Comparison of ENCODE assay signal across 8 cellular contexts in the genomic region with DNA sequence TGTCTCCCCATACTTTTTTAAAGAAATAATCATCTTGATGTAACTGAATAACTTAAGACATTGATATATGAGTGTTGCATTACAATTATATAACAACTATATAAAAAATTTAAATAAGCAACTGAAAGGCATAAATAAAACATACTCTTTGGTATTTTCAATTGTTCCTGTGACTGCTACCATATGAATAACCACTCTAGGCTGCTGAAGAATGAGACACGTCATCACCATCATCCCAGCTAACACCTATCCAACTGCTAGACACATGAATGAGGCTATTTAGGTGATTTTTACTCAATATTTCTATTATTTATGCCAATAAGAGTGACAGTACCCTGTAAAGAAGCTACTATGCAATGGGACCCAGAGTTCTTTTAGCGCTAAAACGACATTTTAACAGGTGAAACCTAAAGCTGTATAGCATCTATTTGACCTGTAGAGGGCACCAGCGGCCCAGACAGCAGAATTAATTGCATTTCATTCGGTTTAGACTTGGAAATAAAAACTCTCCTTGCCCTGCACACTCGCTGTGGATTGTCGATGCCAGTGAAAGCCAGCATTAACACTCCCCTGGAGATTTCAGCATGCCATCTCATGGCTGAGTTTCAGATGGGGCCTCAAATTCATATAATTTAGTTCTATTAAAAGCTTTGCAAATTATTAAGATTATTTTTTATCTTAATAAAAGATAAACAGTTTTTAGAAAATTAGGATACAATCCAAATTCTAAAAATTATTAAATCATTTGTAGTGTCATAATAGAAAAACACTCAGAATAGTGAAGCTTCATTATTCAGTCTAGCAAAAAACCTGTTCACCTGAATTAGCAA.
DNase-seq lines count a peak whose midpoint lies in the region; ATAC-seq, FAIRE-seq and TF ChIP-seq lines count a peak whose summit lies in the region.

No MANE protein-coding gene starts in this region.

- H3K4me3 ChIP-seq in AG04449 (ENCODE audit: low read depth, low read length) (no peak overlapping the region), bronchial epithelial cell (ENCODE audit: low read depth, low read length) (no peak overlapping the region)

- no peaks in the 10 kb centered on the region for H3K4me1 Mint-ChIP-seq in stimulated activated naive B cell treated with anti-CD40 and anti-IgM and Interleukin-4, amounts not matched to agents 10 μg/mL and 1 μg/mL and 100 μg/mL, for 72 hours

- no peak for FAIRE-seq in bronchial epithelial cell (lab: Jason Lieb, UNC)

- no peaks in the 10 kb centered on the region for H3K27me3 ChIP-seq in bronchial epithelial cell (ENCODE audit: control insufficient read depth, insufficient read depth, low read length)

- ATAC-seq in HG02642 (IDR thresholded peaks at IDR 0.05; ENCODE audit: poor library complexity, unreplicated experiment) (peak; percentile 87), left lobe of liver (peak; percentile 95)
- peak; percentile 68 to 70 for ATAC-seq in stimulated activated naive B cell treated with anti-CD40 and anti-IgM and Interleukin-4, amounts not matched to agents 10 μg/mL and 1 μg/mL and 100 μg/mL, for 72 hours (replicated peaks)

- no peak overlapping the region for H3K27ac ChIP-seq in RWPE1

- H3K27me3 Mint-ChIP-seq in stimulated activated naive B cell treated with anti-CD40 and anti-IgM and Interleukin-4, amounts not matched to agents 10 μg/mL and 1 μg/mL and 100 μg/mL, for 72 hours: peaks cover 10 to 14% of the 10 kb centered on the region in 2 donors

- no peak overlapping the region for H3K4me3 Mint-ChIP-seq in stimulated activated naive B cell treated with anti-CD40 and anti-IgM and Interleukin-4, amounts not matched to agents 10 μg/mL and 1 μg/mL and 100 μg/mL, for 72 hours

- no peak for DNase-seq in AG04449 (ENCODE audit: low read depth, low spot score)
- DNase-seq in GM13976 (ENCODE audit: low spot score): peak; percentile 45
- DNase-seq in MV-4-11 (lab: John Stamatoyannopoulos, UW): peak; percentile 24
- DNase-seq in RWPE1 (ENCODE audit: low spot score): peak; percentile 41
- peak; percentile 46 for DNase-seq in bronchial epithelial cell (ENCODE audit: low read depth)
- DNase-seq in left lobe of liver (ENCODE audit: low spot score): peak; percentile 59
- peak; percentile 18 for DNase-seq in stimulated activated naive B cell treated with anti-CD40 and anti-IgM and Interleukin-4, amounts not matched to agents 10 μg/mL and 1 μg/mL and 100 μg/mL, for 72 hours

- CTCF ChIA-PET in AG04449 (lab: Yijun Ruan, JAX): interaction anchor here (0.6 to 4.5 kb wide), 52 partner anchors 10 to 943 kb away, joined by 3 to 124 read pairs (median 5); partner anchors contain the start of gene MAP2
- CTCF ChIA-PET in RWPE1 (lab: Yijun Ruan, JAX): interaction anchor here (0.6 to 3.6 kb wide), 33 partner anchors 10 to 1366 kb away, joined by 3 to 57 read pairs (median 3); partner anchors contain the start of gene MAP2

- POLR2A ChIA-PET in AG04449 (lab: Yijun Ruan, JAX): no interaction called here
- POLR2A ChIA-PET in RWPE1 (lab: Yijun Ruan, JAX; ENCODE audit: low non-redundant PET): no interaction called here

- no peaks in the 10 kb centered on the region for H3K36me3 Mint-ChIP-seq in stimulated activated naive B cell treated with anti-CD40 and anti-IgM and Interleukin-4, amounts not matched to agents 10 μg/mL and 1 μg/mL and 100 μg/mL, for 72 hours

- in situ Hi-C loops in GM13976 (cut with MboI; ENCODE audit: low sequenced_read_pairs, unreplicated experiment): loop anchor here (25.0 kb wide), 1 partner anchor 228 kb away; no protein-coding TSS in a partner anchor

- no peak overlapping the region for H3K27ac Mint-ChIP-seq in stimulated activated naive B cell treated with anti-CD40 and anti-IgM and Interleukin-4, amounts not matched to agents 10 μg/mL and 1 μg/mL and 100 μg/mL, for 72 hours

- TF ChIP-seq CTCF in AG04449 (IDR thresholded peaks at IDR 0.05; ENCODE audit: insufficient read depth, low read length, missing control alignments) (peak; percentile 69), GM13976 (IDR thresholded peaks at IDR 0.05; ENCODE audit: borderline replicate concordance, control extremely low read depth, extremely low read depth, insufficient read depth, missing control alignments) (peak; percentile 77), RWPE1 (conservative IDR thresholded peaks at IDR 0.05; ENCODE audit: low read depth) (peak; percentile 91), bronchial epithelial cell (IDR thresholded peaks at IDR 0.05; ENCODE audit: insufficient read depth, low read length, severe bottlenecking) (peak; percentile 70)

- no peaks in the 10 kb centered on the region for H3K9me3 Mint-ChIP-seq in stimulated activated naive B cell treated with anti-CD40 and anti-IgM and Interleukin-4, amounts not matched to agents 10 μg/mL and 1 μg/mL and 100 μg/mL, for 72 hours

- H3K36me3 ChIP-seq in bronchial epithelial cell (ENCODE audit: control insufficient read depth, insufficient read depth, low read length): no peaks in the 10 kb centered on the region
